ENCODE assay signal across 11 cellular contexts in genomic region chr1:63920154-63921117, GRCh38.
DNase-seq lines count a peak whose midpoint lies in the region; ATAC-seq and TF ChIP-seq lines count a peak whose summit lies in the region.
"Had no signal": no experiment of that assay in that cellular context is flagged by ENCODE, and none has a peak within 500 bp of the region (broad histone marks: within the 10 kb centered on the region; RNA-seq: fewer than 3 reads in every experiment).

No MANE protein-coding gene starts in this region.

- POLR2A ChIA-PET in HCT116 (lab: Charles Lee) = no interaction called here

- no peak for TF ChIP-seq POLR2A in HCT116 (IDR thresholded peaks at IDR 0.05; ENCODE audit: borderline replicate concordance, extremely low read depth, insufficient read depth, insufficient read length)
- TF ChIP-seq POLR2A in esophagus squamous epithelium (IDR thresholded peaks at IDR 0.05) = no peak

- no peaks in the 10 kb centered on the region for H3K9me3 ChIP-seq in HCT116 (ENCODE audit: control insufficient read depth in 1 of 2, insufficient read depth in 1 of 2, low read depth in 1 of 2, low read length in 2 of 2)
- H3K9me3 ChIP-seq in esophagus squamous epithelium = no peaks in the 10 kb centered on the region

- intact Hi-C loops in HCT116 (cut with micrococcal nuclease) = loop anchor here (1.0 to 2.0 kb wide), 2 partner anchors 217 to 326 kb away; no protein-coding TSS in a partner anchor
- intact Hi-C loops in esophagus squamous epithelium (cut with DNase I) = no loop called here

- H3K9ac ChIP-seq in HCT116 (ENCODE audit: low read length) = no peak overlapping the region

- H3K27me3 ChIP-seq in ACC112 (ENCODE audit: insufficient read depth, low read length) = no peaks in the 10 kb centered on the region
- no peaks in the 10 kb centered on the region for H3K27me3 ChIP-seq in HCT116 (ENCODE audit: insufficient read depth, low read length)
- no peaks in the 10 kb centered on the region for H3K27me3 ChIP-seq in esophagus squamous epithelium

- WGBS in esophagus squamous epithelium, 2 donors = 64 to 70% methylated on average over 7 of the region's 7 CpGs

- RAD21 ChIA-PET in HCT116 (lab: Charles Lee; ENCODE audit: low non-redundant PET in 1 of 2, low total read pairs in 2 of 2, uncharacterized antibody in 2 of 2, unreplicated experiment in 2 of 2) = interaction anchor here in 1 of 2 experiments (0.6 kb wide), 1 partner anchor 56 kb away, joined by 3 read pairs; no protein-coding TSS in a partner anchor

- TF ChIP-seq RAD21 in HCT116 (IDR thresholded peaks at IDR 0.05; ENCODE audit: low read depth) = peak; percentile 59

- peak; percentile 76 for ATAC-seq in HCT116
- ATAC-seq: stimulated activated naive B cell treated with anti-CD40 and anti-IgM and Interleukin-4, amounts not matched to agents 10 μg/mL and 1 μg/mL and 100 μg/mL, for 72 hours had no signal

- peaks cover 6% of the 10 kb centered on the region for H3K79me2 ChIP-seq in ACC112 (ENCODE audit: control insufficient read depth, insufficient read depth, low read length, unreplicated experiment)
- no peaks in the 10 kb centered on the region for H3K79me2 ChIP-seq in HCT116 (ENCODE audit: insufficient read depth, low read length)

- H3K36me3 ChIP-seq in ACC112 (ENCODE audit: insufficient read depth, low read length) (no peaks in the 10 kb centered on the region), HCT116 (ENCODE audit: control insufficient read depth in 1 of 2, insufficient read depth in 2 of 2, low read length in 2 of 2) (no peaks in the 10 kb centered on the region), esophagus squamous epithelium (no peaks in the 10 kb centered on the region)

- H2AFZ ChIP-seq in ACC112 (ENCODE audit: low read length, unreplicated experiment) (peak overlapping the region; percentile 63), HCT116 (ENCODE audit: low read depth, low read length, poor library complexity, severe bottlenecking) (no peak overlapping the region)

- DNase-seq in HCT116 (ENCODE audit: low read depth, low spot score) (no peak), kidney glomerular epithelial cell (lab: John Stamatoyannopoulos, UW) (peak; percentile 100), anterior cingulate cortex (lab: John Stamatoyannopoulos, UW) (no peak), OCI-M2 (lab: John Stamatoyannopoulos, UW; ENCODE audit: unreplicated experiment) (no peak), RPMI8226 (no peak), esophagus squamous epithelium (lab: John Stamatoyannopoulos, UW) (no peak)
- DNase-seq: cerebellar nuclear complex; GDM1; stimulated activated naive B cell treated with anti-CD40 and anti-IgM and Interleukin-4, amounts not matched to agents 10 μg/mL and 1 μg/mL and 100 μg/mL, for 72 hours had no signal

- BruUV-seq in HCT116 (replicated peaks; lab: Mats Ljungman, UMichigan) = no TSS peak

- TF ChIP-seq CTCF in HCT116 (IDR thresholded peaks at IDR 0.05 in 2 of 3, conservative IDR thresholded peaks at IDR 0.05 in 1 of 3; ENCODE audit: borderline replicate concordance in 1 of 3, insufficient read depth in 1 of 3, low read depth in 2 of 3, low read length in 2 of 3) = peak; percentile 30 to 58 (median 55); a peak in 4 of 6 replicates
- peak; percentile 17; the same call in 1 of the 2 replicates for TF ChIP-seq CTCF in VCaP (conservative IDR thresholded peaks at IDR 0.05)
- peak in 2 of 6 experiments; percentile 9 to 32 for TF ChIP-seq CTCF in esophagus squamous epithelium (IDR thresholded peaks at IDR 0.05)

- peaks cover 31% of the 10 kb centered on the region for H3K4me1 ChIP-seq in ACC112 (ENCODE audit: control insufficient read depth, insufficient read depth, low read length, unreplicated experiment)
- H3K4me1 ChIP-seq in HCT116 (ENCODE audit: control insufficient read depth in 1 of 2, insufficient read depth in 2 of 2, low read length in 2 of 2) = peaks cover 0 to 15% of the 10 kb centered on the region in 2 experiments; a peak in 2 of 4 replicates
- peaks cover 0 to 20% (median 0%) of the 10 kb centered on the region in 3 donors for H3K4me1 ChIP-seq in esophagus squamous epithelium

- no peaks in the 10 kb centered on the region for H4K20me1 ChIP-seq in HCT116 (ENCODE audit: insufficient read depth)

- H3K27ac ChIP-seq in ACC112 (ENCODE audit: low read depth, low read length) (peak overlapping the region; percentile 80), HCT116 (ENCODE audit: low read depth, low read length) (no peak overlapping the region; the same call in 1 of the 2 replicates), VCaP (no peak overlapping the region), esophagus squamous epithelium (no peak overlapping the region)

- H3K4me3 ChIP-seq in ACC112 (ENCODE audit: low read depth, low read length) (peak overlapping the region; percentile 45; the same call in 1 of the 2 replicates), HCT116 (replicated peaks in 1 of 2; ENCODE audit: low read depth in 1 of 2, low read length in 2 of 2) (no peak overlapping the region), esophagus squamous epithelium (no peak overlapping the region)

- CTCF ChIA-PET in HCT116 (lab: Charles Lee) = interaction anchor here (0.7 to 7.2 kb wide), 8 partner anchors 15 to 364 kb away, joined by 3 to 50 read pairs (median 3); no protein-coding TSS in a partner anchor

- peak overlapping the region; percentile 37 for H3K4me2 ChIP-seq in HCT116 (ENCODE audit: low read length)

- H3K9me2 ChIP-seq in HCT116 (ENCODE audit: insufficient read depth) = no peaks in the 10 kb centered on the region

TF ChIP-seq in HCT116, 20 proteins besides CTCF, POLR2A, EP300 and RAD21:
- TF ChIP-seq ZNF274 (IDR thresholded peaks at IDR 0.05; ENCODE audit: low read depth, low read length) (no peak), CBX3 (IDR thresholded peaks at IDR 0.05; ENCODE audit: low read depth) (no peak), FOSL1 (IDR thresholded peaks at IDR 0.05; ENCODE audit: low read depth) (no peak), EZH2 (IDR thresholded peaks at IDR 0.05) (no peak), EZH2phosphoT487 (IDR thresholded peaks at IDR 0.05; ENCODE audit: borderline replicate concordance) (no peak), ATF3 (IDR thresholded peaks at IDR 0.05) (no peak), REST (IDR thresholded peaks at IDR 0.05; ENCODE audit: low read depth) (no peak), EGR1 (IDR thresholded peaks at IDR 0.05; ENCODE audit: low read depth) (no peak), ZBTB33 (IDR thresholded peaks at IDR 0.05; ENCODE audit: extremely low read depth, insufficient replicate concordance, low read length) (no peak), JUND (IDR thresholded peaks at IDR 0.05) (no peak), MAX (IDR thresholded peaks at IDR 0.05) (no peak), POLR2AphosphoS5 (IDR thresholded peaks at IDR 0.05; ENCODE audit: low read depth, low read length) (no peak), SIN3A (IDR thresholded peaks at IDR 0.05; ENCODE audit: low read depth) (no peak), YY1 (IDR thresholded peaks at IDR 0.05; ENCODE audit: extremely low read depth, insufficient replicate concordance, low read depth, low read length) (no peak), TCF7L2 (IDR thresholded peaks at IDR 0.05; ENCODE audit: borderline replicate concordance, extremely low read depth, insufficient read depth, insufficient read length) (no peak)
